11 cellular contexts compared by ENCODE assay signal in genomic region chr1:47024138-47024856, GRCh38. TPM values are rescaled to one million over a fixed set of nuclear protein-coding genes. Genes with fewer than 3 reads are reported as not detected.
A peak's percentile ranks its signal among the peaks of the same experiment; 100 is the strongest.
DNase-seq lines count a peak whose midpoint lies in the region; TF ChIP-seq lines count a peak whose summit lies in the region.
"Had no signal": no experiment of that assay in that cellular context is flagged by ENCODE, and none has a peak within 500 bp of the region (broad histone marks: within the 10 kb centered on the region; RNA-seq: fewer than 3 reads in every experiment).

No MANE protein-coding gene starts in this region.

- H3K4me1 Mint-ChIP-seq in brain: peaks cover 20% of the 10 kb centered on the region
- no peaks in the 10 kb centered on the region for H3K4me1 Mint-ChIP-seq in activated naive CD4-positive, alpha-beta T cell treated with anti-CD3 and anti-CD28 coated beads for 36 hours (ENCODE audit: low read depth)
- H3K4me1 Mint-ChIP-seq: activated CD8-positive, alpha-beta memory T cell treated with anti-CD3 and anti-CD28 coated beads, Interleukin-2, amount 10 ng/mL, durations not matched to agents 7 days and 5 days had no signal

- H3K36me3 ChIP-seq in HUES48 (ENCODE audit: control insufficient read depth, insufficient read depth, low read length) (no peaks in the 10 kb centered on the region), iPS-15b (ENCODE audit: control insufficient read depth, insufficient read depth, low read length) (no peaks in the 10 kb centered on the region)

- H3K4me1 ChIP-seq in HUES48 (ENCODE audit: control insufficient read depth, insufficient read depth, low read length) (peaks cover 17% of the 10 kb centered on the region), iPS-15b (ENCODE audit: control insufficient read depth, insufficient read depth, low read length) (peaks cover 18% of the 10 kb centered on the region)

- TF ChIP-seq CTCF in brain (conservative IDR thresholded peaks at IDR 0.05): no peak
- no peak for TF ChIP-seq CTCF in GM10248 (IDR thresholded peaks at IDR 0.05; ENCODE audit: control extremely low read depth, extremely low read depth, low read depth, missing control alignments)

- H3K9ac ChIP-seq in HUES48 (ENCODE audit: low read depth, low read length) (no peak overlapping the region), iPS-15b (ENCODE audit: low read depth, low read length) (peak overlapping the region; percentile 60)

- peak overlapping the region; percentile 69 to 84 (median 79) for H3K4me3 Mint-ChIP-seq in brain
- H3K4me3 Mint-ChIP-seq in activated naive CD4-positive, alpha-beta T cell treated with anti-CD3 and anti-CD28 coated beads for 36 hours: no peak overlapping the region
- H3K4me3 Mint-ChIP-seq: activated CD8-positive, alpha-beta memory T cell treated with anti-CD3 and anti-CD28 coated beads, Interleukin-2, amount 10 ng/mL, durations not matched to agents 7 days and 5 days; T-helper 1 cell treated with Interleukin-12 subunit alpha and Interleukin-12 subunit beta and Interleukin-4 antibody, amounts not matched to agents 30 μg/mL and 1 μg/mL, for 36 hours had no signal

- CTCF ChIA-PET in activated naive CD4-positive, alpha-beta T cell treated with anti-CD3 and anti-CD28 coated beads for 36 hours (lab: Charles Lee): no interaction called here
- CTCF ChIA-PET in GM10248 (lab: Yijun Ruan, JAX): interaction anchor here (0.9 kb wide), 1 partner anchor 34 kb away, joined by 3 read pairs; no protein-coding TSS in a partner anchor

- H3K36me3 Mint-ChIP-seq in brain: no peaks in the 10 kb centered on the region
- H3K36me3 Mint-ChIP-seq in activated naive CD4-positive, alpha-beta T cell treated with anti-CD3 and anti-CD28 coated beads for 36 hours (ENCODE audit: low read depth): no peaks in the 10 kb centered on the region
- H3K36me3 Mint-ChIP-seq: activated CD8-positive, alpha-beta memory T cell treated with anti-CD3 and anti-CD28 coated beads, Interleukin-2, amount 10 ng/mL, durations not matched to agents 7 days and 5 days had no signal

- H3K27ac Mint-ChIP-seq in brain: peak overlapping the region in 3 of 5 experiments; percentile 28 to 89 (median 56)
- H3K27ac Mint-ChIP-seq in activated naive CD4-positive, alpha-beta T cell treated with anti-CD3 and anti-CD28 coated beads for 36 hours: no peak overlapping the region
- H3K27ac Mint-ChIP-seq: activated CD8-positive, alpha-beta memory T cell treated with anti-CD3 and anti-CD28 coated beads, Interleukin-2, amount 10 ng/mL, durations not matched to agents 7 days and 5 days; T-helper 1 cell treated with Interleukin-12 subunit alpha and Interleukin-12 subunit beta and Interleukin-4 antibody, amounts not matched to agents 30 μg/mL and 1 μg/mL, for 36 hours had no signal

- intact Hi-C loops in activated naive CD4-positive, alpha-beta T cell treated with anti-CD3 and anti-CD28 coated beads for 36 hours (cut with micrococcal nuclease): no loop called here

- H3K4me3 ChIP-seq in HUES48 (ENCODE audit: low read depth, low read length): peak overlapping the region; percentile 64
- peak overlapping the region; percentile 65 for H3K4me3 ChIP-seq in iPS-15b (ENCODE audit: low read depth, low read length)
- peak overlapping the region in 5 of 7 experiments; percentile 13 to 39 (median 35) for H3K4me3 ChIP-seq in skin epidermis

- no peak for DNase-seq in activated naive CD4-positive, alpha-beta T cell treated with anti-CD3 and anti-CD28 coated beads for 36 hours
- DNase-seq in NCI-H1694 treated with DMSO at 0.1 percent for 48 hours (lab: John Stamatoyannopoulos, UW) (no peak), GM10248 (ENCODE audit: extremely low spot score) (no peak)
- DNase-seq in activated CD8-positive, alpha-beta memory T cell treated with anti-CD3 and anti-CD28 coated beads, Interleukin-2, amount 50 U/mL, for 48 hours: no peak
- DNase-seq: activated CD8-positive, alpha-beta memory T cell treated with anti-CD3 and anti-CD28 coated beads, Interleukin-2, amount 10 ng/mL, durations not matched to agents 7 days and 5 days; COR-L47 had no signal

- H3K9me3 ChIP-seq in HUES48 (ENCODE audit: control insufficient read depth, insufficient read depth, low read length) (no peaks in the 10 kb centered on the region), iPS-15b (ENCODE audit: control insufficient read depth, insufficient read depth, low read length) (no peaks in the 10 kb centered on the region)

- H3K27ac ChIP-seq in HUES48 (ENCODE audit: low read depth, low read length) (no peak overlapping the region), skin epidermis (peak overlapping the region in 5 of 21 experiments; percentile 2 to 41 (median 33))

- H3K9me3 Mint-ChIP-seq in brain: peaks cover 0 to 3% (median 0%) of the 10 kb centered on the region in 5 experiments
- H3K9me3 Mint-ChIP-seq in activated naive CD4-positive, alpha-beta T cell treated with anti-CD3 and anti-CD28 coated beads for 36 hours: no peaks in the 10 kb centered on the region
- H3K9me3 Mint-ChIP-seq: T-helper 1 cell treated with Interleukin-12 subunit alpha and Interleukin-12 subunit beta and Interleukin-4 antibody, amounts not matched to agents 30 μg/mL and 1 μg/mL, for 36 hours had no signal

- POLR2A ChIA-PET in GM10248 (lab: Yijun Ruan, JAX): no interaction called here

- H3K27me3 Mint-ChIP-seq in brain: peaks cover 48% of the 10 kb centered on the region
- H3K27me3 Mint-ChIP-seq in activated naive CD4-positive, alpha-beta T cell treated with anti-CD3 and anti-CD28 coated beads for 36 hours (ENCODE audit: low read depth): peaks cover 29% of the 10 kb centered on the region

- H3K27me3 ChIP-seq in HUES48 (ENCODE audit: control insufficient read depth, insufficient read depth, low read length) (peaks cover 26% of the 10 kb centered on the region), iPS-15b (ENCODE audit: control insufficient read depth, insufficient read depth, low read length) (peaks cover 16% of the 10 kb centered on the region)

RNA-seq across cellular contexts. Expression of gene CYP4X1, which starts 0.8 kb away (rescaled TPM):
- polyA plus RNA-seq in brain (ENCODE audit: insufficient read depth, low read depth, low replicate concordance): 1.6 TPM
- total RNA-seq in activated naive CD4-positive, alpha-beta T cell treated with anti-CD3 and anti-CD28 coated beads for 36 hours: not detected
- total RNA-seq: activated CD8-positive, alpha-beta memory T cell treated with anti-CD3 and anti-CD28 coated beads, Interleukin-2, amount 10 ng/mL, durations not matched to agents 7 days and 5 days had no signal

RNA-seq across cellular contexts. Expression of gene CYP4Z1, which starts 42.7 kb away (rescaled TPM):
- polyA plus RNA-seq in brain (ENCODE audit: insufficient read depth, low read depth, low replicate concordance): not detected
- total RNA-seq in activated naive CD4-positive, alpha-beta T cell treated with anti-CD3 and anti-CD28 coated beads for 36 hours: not detected
- total RNA-seq: activated CD8-positive, alpha-beta memory T cell treated with anti-CD3 and anti-CD28 coated beads, Interleukin-2, amount 10 ng/mL, durations not matched to agents 7 days and 5 days had no signal
